In genomic region chr11:119081682-119082081, GRCh38 we compare ENCODE assay signal across 21 cellular contexts. TPM values are rescaled to one million over a fixed set of nuclear protein-coding genes. Genes with fewer than 3 reads are reported as not detected.
DNase-seq lines count a peak whose midpoint lies in the region; ATAC-seq and TF ChIP-seq lines count a peak whose summit lies in the region.
"Had no signal": no experiment of that assay in that cellular context is flagged by ENCODE, and none has a peak within 500 bp of the region (broad histone marks: within the 10 kb centered on the region; RNA-seq: fewer than 3 reads in every experiment).

No MANE protein-coding gene starts in this region.

- H3K9me2 ChIP-seq in Karpas-422 (replicated peaks; ENCODE audit: insufficient read depth, low read length): no peaks in the 10 kb centered on the region
- H3K9me2 ChIP-seq: SK-N-SH had no signal

- H3K4me1 ChIP-seq in mesendoderm (ENCODE audit: control insufficient read depth, low read depth, low read length) (peaks cover 5% of the 10 kb centered on the region), Karpas-422 (ENCODE audit: low read length) (peaks cover 10% of the 10 kb centered on the region)

- no peak overlapping the region for H3K4me2 ChIP-seq in mesendoderm (ENCODE audit: low read length)
- no peak overlapping the region for H3K4me2 ChIP-seq in Karpas-422 (ENCODE audit: low read depth, low read length, poor library complexity, severe bottlenecking)
- H3K4me2 ChIP-seq: SK-N-SH had no signal

- H3K18ac ChIP-seq in mesendoderm (ENCODE audit: low read length): no peak overlapping the region

- no peaks in the 10 kb centered on the region for H3K9me3 Mint-ChIP-seq in CD14-positive monocyte
- no peaks in the 10 kb centered on the region for H3K9me3 Mint-ChIP-seq in activated CD4-positive, alpha-beta memory T cell treated with anti-CD3 and anti-CD28 coated beads for 36 hours
- H3K9me3 Mint-ChIP-seq: activated naive CD4-positive, alpha-beta T cell treated with anti-CD3 and anti-CD28 coated beads, Interleukin-2, amount 10 ng/mL, durations not matched to agents 7 days and 5 days; CD4-positive, alpha-beta T cell; IgD-negative memory B cell; memory B cell had no signal

- WGBS in mesendoderm (ENCODE audit: extremely low coverage, insufficient coverage, low lambda C conversion rate): no CpG with 5 or more reads among the region's 5 CpGs

- H2BK15ac ChIP-seq in mesendoderm (replicated peaks; ENCODE audit: low read depth): no peak overlapping the region

- peaks cover 22% of the 10 kb centered on the region for H3K4me1 Mint-ChIP-seq in CD14-positive monocyte
- H3K4me1 Mint-ChIP-seq in activated CD4-positive, alpha-beta memory T cell treated with anti-CD3 and anti-CD28 coated beads for 36 hours (ENCODE audit: low read depth): peaks cover 14% of the 10 kb centered on the region

- no peak overlapping the region for H2BK5ac ChIP-seq in mesendoderm (ENCODE audit: low read length)

- peaks cover 7% of the 10 kb centered on the region for H3K79me2 ChIP-seq in mesendoderm (ENCODE audit: control insufficient read depth, insufficient read depth, low read length)
- peaks cover 11% of the 10 kb centered on the region for H3K79me2 ChIP-seq in Karpas-422 (ENCODE audit: low read length)

- H3K27ac ChIP-seq in dorsolateral prefrontal cortex (peak overlapping the region; percentile 79 to 100 (median 96)), mesendoderm (ENCODE audit: low read depth, low read length) (no peak overlapping the region), Karpas-422 (ENCODE audit: low read length) (no peak overlapping the region)
- H3K27ac ChIP-seq: thyroid gland, WERI-Rb-1 had no signal

- H3K36me3 ChIP-seq in mesendoderm (ENCODE audit: control insufficient read depth, insufficient read depth, low read length): peaks cover 13% of the 10 kb centered on the region
- H3K36me3 ChIP-seq in Karpas-422 (ENCODE audit: insufficient read depth, low read length): no peaks in the 10 kb centered on the region

- POLR2A ChIA-PET in activated CD4-positive, alpha-beta memory T cell treated with anti-CD3 and anti-CD28 coated beads for 36 hours (lab: Charles Lee): interaction anchor here (0.5 to 1.0 kb wide), 2 partner anchors 11 to 13 kb away, joined by 3 read pairs; no protein-coding TSS in a partner anchor

- CTCF ChIA-PET in activated CD4-positive, alpha-beta memory T cell treated with anti-CD3 and anti-CD28 coated beads for 36 hours (lab: Charles Lee): interaction anchor here (1.8 kb wide), 1 partner anchor 115 kb away, joined by 5 read pairs; no protein-coding TSS in a partner anchor

- peaks cover 6% of the 10 kb centered on the region for H3K79me1 ChIP-seq in mesendoderm (ENCODE audit: low read length)

- no peak overlapping the region for H3K56ac ChIP-seq in mesendoderm (ENCODE audit: low read length)

- H3K4me3 ChIP-seq in dorsolateral prefrontal cortex (peak overlapping the region in 9 of 59 donors; percentile 1 to 31 (median 22)), mesendoderm (ENCODE audit: low read length) (no peak overlapping the region), Karpas-422 (ENCODE audit: low read length) (no peak overlapping the region)
- H3K4me3 ChIP-seq: HAP-1, pancreas, thyroid gland had no signal

- no peak overlapping the region for H2BK120ac ChIP-seq in mesendoderm (ENCODE audit: low read depth, low read length)

- peaks cover 0 to 1% (median 1%) of the 10 kb centered on the region in 3 donors for H3K27me3 Mint-ChIP-seq in CD14-positive monocyte (ENCODE audit: low read depth in 3 of 3)
- H3K27me3 Mint-ChIP-seq in activated CD4-positive, alpha-beta memory T cell treated with anti-CD3 and anti-CD28 coated beads for 36 hours: no peaks in the 10 kb centered on the region
- H3K27me3 Mint-ChIP-seq: activated naive CD4-positive, alpha-beta T cell treated with anti-CD3 and anti-CD28 coated beads, Interleukin-2, amount 10 ng/mL, durations not matched to agents 7 days and 5 days; CD4-positive, alpha-beta T cell; IgD-negative memory B cell; memory B cell had no signal

- H2AFZ ChIP-seq in Karpas-422 (ENCODE audit: low read length): no peak overlapping the region

- H4K8ac ChIP-seq in mesendoderm (ENCODE audit: low read depth, low read length): no peak overlapping the region

- H3K27me3 ChIP-seq in dorsolateral prefrontal cortex: no peaks in the 10 kb centered on the region
- H3K27me3 ChIP-seq in mesendoderm (ENCODE audit: insufficient read depth, low read length, poor library complexity): no peaks in the 10 kb centered on the region
- H3K27me3 ChIP-seq in Karpas-422 (ENCODE audit: low read length): no peaks in the 10 kb centered on the region
- H3K27me3 ChIP-seq: pancreas, thyroid gland had no signal

- no peak overlapping the region for H3K4ac ChIP-seq in mesendoderm (ENCODE audit: low read depth, low read length)

- H3K9me3 ChIP-seq in Karpas-422 (ENCODE audit: low read length): no peaks in the 10 kb centered on the region
- H3K9me3 ChIP-seq: HAP-1, pancreas, SK-N-SH, thyroid gland had no signal

- DNase-seq in CD14-positive monocyte (ENCODE audit: low spot score) (no peak), dorsolateral prefrontal cortex (peak in 5 of 10 donors; percentile 61 to 86 (median 67)), nucleus accumbens (lab: John Stamatoyannopoulos, UW) (peak in 40 of 56 donors; percentile 7 to 73 (median 49)), mesendoderm (no peak), Karpas-422 (no peak)
- DNase-seq in activated CD4-positive, alpha-beta memory T cell treated with anti-CD3 and anti-CD28 coated beads for 36 hours: no peak
- DNase-seq in NK-92 treated with Interleukin-12 subunit alpha and Interleukin-12 subunit beta, amount 100 ng/mL, for 24 hours (lab: John Stamatoyannopoulos, UW): no peak
- DNase-seq: activated naive CD4-positive, alpha-beta T cell treated with anti-CD3 and anti-CD28 coated beads, Interleukin-2, amount 10 ng/mL, durations not matched to agents 7 days and 5 days; CD4-positive, alpha-beta T cell; DMS153; MM.1S; NCI-H1436; NCI-H526; pancreas; SK-N-SH; thyroid gland; WERI-Rb-1 had no signal

- no peak for TF ChIP-seq CTCF in CD14-positive monocyte (IDR thresholded peaks at IDR 0.05)
- no peak for TF ChIP-seq CTCF in dorsolateral prefrontal cortex (IDR thresholded peaks at IDR 0.05 in 54 of 56, conservative IDR thresholded peaks at IDR 0.05 in 2 of 56; ENCODE audit: low read depth in 1 of 56, partially characterized antibody in 56 of 56)

- H3K9ac ChIP-seq in mesendoderm (ENCODE audit: low read length) (no peak overlapping the region), Karpas-422 (ENCODE audit: low read length) (no peak overlapping the region)
- H3K9ac ChIP-seq: SK-N-SH had no signal

- no peak overlapping the region for H3K23ac ChIP-seq in mesendoderm (ENCODE audit: low read length)

- no peaks in the 10 kb centered on the region for H4K20me1 ChIP-seq in Karpas-422 (ENCODE audit: insufficient read depth, low read depth, low read length)

- no peak for ATAC-seq in GM21576 (IDR thresholded peaks at IDR 0.05; ENCODE audit: unreplicated experiment)
- ATAC-seq: pancreas had no signal

- H3K27ac Mint-ChIP-seq in CD14-positive monocyte: peak overlapping the region in 6 of 7 donors; percentile 17 to 85 (median 58)
- H3K27ac Mint-ChIP-seq in activated CD4-positive, alpha-beta memory T cell treated with anti-CD3 and anti-CD28 coated beads for 36 hours: peak overlapping the region; percentile 3
- H3K27ac Mint-ChIP-seq: CD4-positive, alpha-beta T cell; memory B cell had no signal

- H3K36me3 Mint-ChIP-seq in CD14-positive monocyte: peaks cover 56 to 63% of the 10 kb centered on the region in 2 donors
- H3K36me3 Mint-ChIP-seq in activated CD4-positive, alpha-beta memory T cell treated with anti-CD3 and anti-CD28 coated beads for 36 hours: peaks cover 14% of the 10 kb centered on the region

- H2AK5ac ChIP-seq in mesendoderm (ENCODE audit: low read length): no peak overlapping the region

- H4K5ac ChIP-seq in mesendoderm (ENCODE audit: low read length): no peak overlapping the region

- no peak overlapping the region for H3K4me3 Mint-ChIP-seq in CD14-positive monocyte
- H3K4me3 Mint-ChIP-seq in activated CD4-positive, alpha-beta memory T cell treated with anti-CD3 and anti-CD28 coated beads for 36 hours: no peak overlapping the region
- H3K4me3 Mint-ChIP-seq: activated naive CD4-positive, alpha-beta T cell treated with anti-CD3 and anti-CD28 coated beads, Interleukin-2, amount 10 ng/mL, durations not matched to agents 7 days and 5 days; CD4-positive, alpha-beta T cell; memory B cell had no signal

- intact Hi-C loops in CD14-positive monocyte (cut with micrococcal nuclease) (no loop called here), dorsolateral prefrontal cortex (cut with DNase I) (no loop called here)
- intact Hi-C loops in activated CD4-positive, alpha-beta memory T cell treated with anti-CD3 and anti-CD28 coated beads for 36 hours (cut with micrococcal nuclease): no loop called here

RNA-seq across cellular contexts. Expression of gene HMBS, which starts 3.0 kb away (rescaled TPM):
- 10 to 100 TPM; 25.2 to 26.4 TPM for polyA plus RNA-seq in CD14-positive monocyte
- 10 to 100 TPM; 31.2 to 33.8 TPM for total RNA-seq in activated CD4-positive, alpha-beta memory T cell treated with anti-CD3 and anti-CD28 coated beads for 36 hours
- 10 to 100 TPM in 95 of 120 experiments, 1 to 10 TPM in 25; 6.8 to 18.6 (median 12.6) TPM for total RNA-seq in dorsolateral prefrontal cortex
- 40.0 TPM for polyA plus RNA-seq in mesendoderm (2013, experiment 1 of 2)
- 37.8 TPM for polyA plus RNA-seq in mesendoderm (2013, experiment 2 of 2)
- total RNA-seq in Karpas-422 (2014; rRNA removed; shearing (Covaris generic); ENCODE audit: low replicate concordance): 7.5 and 12.7 TPM in 2 replicates

RNA-seq across cellular contexts. Expression of gene VPS11, which starts 14.1 kb away (rescaled TPM):
- 10 to 100 TPM; 43.3 to 56.6 TPM for polyA plus RNA-seq in CD14-positive monocyte
- total RNA-seq in activated CD4-positive, alpha-beta memory T cell treated with anti-CD3 and anti-CD28 coated beads for 36 hours: 10 to 100 TPM; 19.2 to 21.1 TPM
- 10 to 100 TPM; 33.3 to 65.7 (median 50.5) TPM for total RNA-seq in dorsolateral prefrontal cortex
- polyA plus RNA-seq in mesendoderm (2013, experiment 1 of 2): 14.4 TPM
- 13.2 TPM for polyA plus RNA-seq in mesendoderm (2013, experiment 2 of 2)
- total RNA-seq in Karpas-422 (2014; rRNA removed; shearing (Covaris generic); ENCODE audit: low replicate concordance): 19.2 and 25.5 TPM in 2 replicates

RNA-seq across cellular contexts. Expression of gene DPAGT1, which starts 20.0 kb away (rescaled TPM):
- 10 to 100 TPM; 37.0 to 39.7 TPM for polyA plus RNA-seq in CD14-positive monocyte
- total RNA-seq in activated CD4-positive, alpha-beta memory T cell treated with anti-CD3 and anti-CD28 coated beads for 36 hours: 10 to 100 TPM; 64.4 to 66.9 TPM
- 10 to 100 TPM; 18.3 to 47.3 (median 30.8) TPM for total RNA-seq in dorsolateral prefrontal cortex
- 41.4 TPM for polyA plus RNA-seq in mesendoderm (2013, experiment 1 of 2)
- 40.9 TPM for polyA plus RNA-seq in mesendoderm (2013, experiment 2 of 2)
- 10.0 and 27.3 TPM in 2 replicates for total RNA-seq in Karpas-422 (2014; rRNA removed; shearing (Covaris generic); ENCODE audit: low replicate concordance)

RNA-seq across cellular contexts. Expression of gene HYOU1, which starts 24.7 kb away (rescaled TPM):
- polyA plus RNA-seq in CD14-positive monocyte: 1 to 10 TPM; 8.4 to 8.6 TPM
- total RNA-seq in activated CD4-positive, alpha-beta memory T cell treated with anti-CD3 and anti-CD28 coated beads for 36 hours: 100 to 1,000 TPM; 127 to 136 TPM
- 100 to 1,000 TPM in 118 of 120 experiments, 10 to 100 TPM in 2; 94.9 to 199 (median 139) TPM for total RNA-seq in dorsolateral prefrontal cortex
- 139 TPM for polyA plus RNA-seq in mesendoderm (2013, experiment 1 of 2)
- 134 TPM for polyA plus RNA-seq in mesendoderm (2013, experiment 2 of 2)
- 27.3 and 32.5 TPM in 2 replicates for total RNA-seq in Karpas-422 (2014; rRNA removed; shearing (Covaris generic); ENCODE audit: low replicate concordance)

RNA-seq across cellular contexts. Expression of gene C2CD2L, which starts 25.5 kb away (rescaled TPM):
- polyA plus RNA-seq in CD14-positive monocyte: 1 to 10 TPM; 3.8 to 6.4 TPM
- 10 to 100 TPM; 23.6 to 25.2 TPM for total RNA-seq in activated CD4-positive, alpha-beta memory T cell treated with anti-CD3 and anti-CD28 coated beads for 36 hours
- 10 to 100 TPM; 26.6 to 76.4 (median 50.5) TPM for total RNA-seq in dorsolateral prefrontal cortex
- polyA plus RNA-seq in mesendoderm (2013, experiment 1 of 2): 2.1 TPM
- polyA plus RNA-seq in mesendoderm (2013, experiment 2 of 2): 2.0 TPM
- total RNA-seq in Karpas-422 (2014; rRNA removed; shearing (Covaris generic); ENCODE audit: low replicate concordance): 10.1 and 11.9 TPM in 2 replicates

Comparison
In these comparisons a context has a peak if more than half of its experiments do, and no peak if none do; other contexts are left out.
1. DNase-seq: peak in nucleus accumbens (40 of 56); none in CD14-positive monocyte (single experiment), activated CD4-positive, alpha-beta memory T cell treated with anti-CD3 and anti-CD28 coated beads for 36 hours (single experiment), mesendoderm (single experiment), Karpas-422 (single experiment) and NK-92 treated with Interleukin-12 subunit alpha and Interleukin-12 subunit beta, amount 100 ng/mL, for 24 hours (single experiment).
2. H3K27ac ChIP-seq: peak in dorsolateral prefrontal cortex (59 of 59); none in mesendoderm (single experiment) and Karpas-422 (single experiment).